Comparison of ENCODE assay signal across 8 cellular contexts in the genomic region with DNA sequence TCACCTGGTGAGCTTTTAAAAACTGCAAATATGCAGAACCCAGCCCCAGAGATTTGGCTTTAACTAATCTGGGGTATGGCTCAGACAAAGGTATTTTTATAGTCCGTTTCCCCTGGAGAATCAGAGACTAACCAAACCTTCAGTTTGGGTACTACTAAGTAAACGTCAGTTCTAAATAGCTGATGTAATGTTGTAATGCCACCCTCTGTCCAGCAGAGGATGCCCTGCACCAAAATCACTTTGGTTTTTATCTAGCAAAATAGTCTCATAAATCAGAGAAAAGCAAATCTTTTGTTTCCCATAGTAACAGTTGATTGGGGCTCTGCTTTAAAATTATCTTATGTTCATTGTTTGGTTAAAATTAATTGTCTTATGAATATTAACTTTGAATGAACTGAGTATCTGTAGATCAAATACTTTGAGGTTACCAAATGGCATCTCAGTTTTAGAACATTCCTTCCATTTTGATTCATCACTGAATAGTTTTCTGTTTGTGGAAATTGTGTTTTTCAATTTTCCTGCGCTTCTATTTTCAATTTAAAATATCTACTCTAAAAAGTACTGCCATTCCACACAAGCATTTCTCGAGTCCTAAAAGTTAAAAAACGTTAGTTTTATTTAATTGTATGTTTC.
A peak's percentile ranks its signal among the peaks of the same experiment; 100 is the strongest.
DNase-seq lines count a peak whose midpoint lies in the region; ATAC-seq, FAIRE-seq and TF ChIP-seq lines count a peak whose summit lies in the region.

No MANE protein-coding gene starts in this region.

- H3K27ac Mint-ChIP-seq in WTC11, result no peak overlapping the region
- H3K27ac Mint-ChIP-seq in stimulated activated effector memory CD8-positive, alpha-beta T cell treated with anti-CD3 and anti-CD28 coated beads, Interleukin-12 subunit alpha, Interleukin-12 subunit beta, amount 100 ng/mL, for 72 hours, result no peak overlapping the region

- peak; percentile 99 for FAIRE-seq in A549 (lab: Jason Lieb, UNC)

- peaks cover 15% of the 10 kb centered on the region for H3K9me3 Mint-ChIP-seq in WTC11
- H3K9me3 Mint-ChIP-seq in stimulated activated effector memory CD8-positive, alpha-beta T cell treated with anti-CD3 and anti-CD28 coated beads, Interleukin-12 subunit alpha, Interleukin-12 subunit beta, amount 100 ng/mL, for 72 hours, result no peaks in the 10 kb centered on the region

- no peaks in the 10 kb centered on the region for H3K4me1 ChIP-seq in A549

- peaks cover 19% of the 10 kb centered on the region for H3K4me1 Mint-ChIP-seq in WTC11
- H3K4me1 Mint-ChIP-seq in stimulated activated effector memory CD8-positive, alpha-beta T cell treated with anti-CD3 and anti-CD28 coated beads, Interleukin-12 subunit alpha, Interleukin-12 subunit beta, amount 100 ng/mL, for 72 hours, result peaks cover 7% of the 10 kb centered on the region

- peak; percentile 99 for TF ChIP-seq CTCF in A549 (IDR thresholded peaks at IDR 0.05)
- peak; percentile 98 for TF ChIP-seq CTCF in WTC11 (IDR thresholded peaks at IDR 0.05)

- H3K27ac ChIP-seq in A549, result peak overlapping the region in 1 of 2 experiments; percentile 44; a peak in 1 of 6 replicates

- H3K4me3 Mint-ChIP-seq in WTC11, result no peak overlapping the region
- no peak overlapping the region for H3K4me3 Mint-ChIP-seq in stimulated activated effector memory CD8-positive, alpha-beta T cell treated with anti-CD3 and anti-CD28 coated beads, Interleukin-12 subunit alpha, Interleukin-12 subunit beta, amount 100 ng/mL, for 72 hours

- intact Hi-C loops in left ventricle myocardium superior (cut with micrococcal nuclease), result loop anchor here (5.0 kb wide), 1 partner anchor 567 kb away; no protein-coding TSS in a partner anchor

- WGBS in A549 (ENCODE audit: missing lambda C conversion rate), result 28% methylated on average over 5 of the region's 5 CpGs

- no peaks in the 10 kb centered on the region for H3K9me3 ChIP-seq in A549

- H3K27me3 Mint-ChIP-seq in WTC11 (ENCODE audit: low read depth), result peaks cover 5% of the 10 kb centered on the region; the same call in 1 of the 2 replicates

- ATAC-seq in A549, result peak; percentile 69 to 75; a peak in 5 of 6 replicates
- peak; percentile 60; the same call in 1 of the 2 replicates for ATAC-seq in WTC11
- peak; percentile 31 for ATAC-seq in left ventricle myocardium superior
- ATAC-seq in stimulated activated effector memory CD8-positive, alpha-beta T cell treated with anti-CD3 and anti-CD28 coated beads, Interleukin-12 subunit alpha, Interleukin-12 subunit beta, amount 100 ng/mL, for 72 hours, result peak; percentile 46

- peak overlapping the region; percentile 8; the same call in 1 of the 3 replicates for H3K4me2 ChIP-seq in A549

- TF ChIP-seq RAD21 in A549 (conservative IDR thresholded peaks at IDR 0.05 in 1 of 2, IDR thresholded peaks at IDR 0.05 in 1 of 2), result peak; percentile 95 to 98

- POLR2A ChIA-PET in A549 (lab: Yijun Ruan, JAX), result no interaction called here
- POLR2A ChIA-PET in HEK293T (lab: Yijun Ruan, JAX), result no interaction called here
- POLR2A ChIA-PET in WTC11 (lab: Charles Lee), result no interaction called here

- CTCF ChIA-PET in A549 (lab: Yijun Ruan, JAX) (interaction anchor here (0.5 to 4.9 kb wide), 36 partner anchors 8 to 638 kb away, joined by 3 to 59 read pairs (median 4); no protein-coding TSS in a partner anchor), HEK293T (lab: Yijun Ruan, JAX) (no interaction called here), WTC11 (lab: Charles Lee) (interaction anchor here (0.8 to 3.4 kb wide), 15 partner anchors 10 to 603 kb away, joined by 3 to 23 read pairs (median 3); no protein-coding TSS in a partner anchor)

- peaks cover 19% of the 10 kb centered on the region for H3K36me3 Mint-ChIP-seq in WTC11
- H3K36me3 Mint-ChIP-seq in stimulated activated effector memory CD8-positive, alpha-beta T cell treated with anti-CD3 and anti-CD28 coated beads, Interleukin-12 subunit alpha, Interleukin-12 subunit beta, amount 100 ng/mL, for 72 hours, result peaks cover 13% of the 10 kb centered on the region

- no peak for TF ChIP-seq EP300 in A549 (IDR thresholded peaks at IDR 0.05)

- DNase-seq in A549 (ENCODE audit: low read depth in 1 of 2, low spot score in 1 of 2) (peak; percentile 15 to 63), ELF-1 (ENCODE audit: low read depth, low spot score) (peak; percentile 15), HEK293T (ENCODE audit: extremely low spot score) (peak; percentile 41), NCI-H1092 treated with DMSO at 0.1 percent for 48 hours (lab: John Stamatoyannopoulos, UW) (peak; percentile 25), WTC11 (ENCODE audit: low spot score) (peak; percentile 42), left ventricle myocardium superior (no peak), 8988T (no peak)
- DNase-seq in stimulated activated effector memory CD8-positive, alpha-beta T cell treated with anti-CD3 and anti-CD28 coated beads, Interleukin-12 subunit alpha, Interleukin-12 subunit beta, amount 100 ng/mL, for 72 hours (ENCODE audit: low spot score in 2 of 2), result no peak

- no peak for TF ChIP-seq POLR2A in A549 (IDR thresholded peaks at IDR 0.05; ENCODE audit: low read length)

- H3K4me3 ChIP-seq in A549, result no peak overlapping the region

TF ChIP-seq in A549, 52 proteins besides CTCF, POLR2A, EP300 and RAD21:
- peak; percentile 6 to 33; a peak in 1 of 4 replicates for TF ChIP-seq CEBPB (IDR thresholded peaks at IDR 0.05)
- no peak for TF ChIP-seq KDM5A (IDR thresholded peaks at IDR 0.05)
- 0 out of 2 replicates have a peak, but pooled peaks have one; percentile 19 for TF ChIP-seq TFCP2L1 (CRISPR knock-in tag; IDR thresholded peaks at IDR 0.05)
- peak; percentile 97 for TF ChIP-seq SMC3 (IDR thresholded peaks at IDR 0.05)

TF ChIP-seq in HEK293T, 16 proteins besides CTCF, POLR2A, EP300 and RAD21:
- TF ChIP-seq ZNF384 (IDR thresholded peaks at IDR 0.05), result no peak
- no peak for TF ChIP-seq FOXA1 (IDR thresholded peaks at IDR 0.05)

TF ChIP-seq in WTC11, 78 proteins besides CTCF, POLR2A, EP300 and RAD21:
- TF ChIP-seq MXD4 (CRISPR knock-in tag; IDR thresholded peaks at IDR 0.05; ENCODE audit: borderline replicate concordance) (no peak), GABPB1 (CRISPR knock-in tag; IDR thresholded peaks at IDR 0.05) (peak; percentile 92), ELF4 (CRISPR knock-in tag; IDR thresholded peaks at IDR 0.05; ENCODE audit: low read depth) (no peak)

Comparison
In these comparisons a context has a peak if more than half of its experiments do, and no peak if none do; other contexts are left out.
1. DNase-seq: peak in A549 (2 of 2), ELF-1 (single experiment), HEK293T (single experiment), NCI-H1092 treated with DMSO at 0.1 percent for 48 hours (single experiment) and WTC11 (single experiment); none in left ventricle myocardium superior (single experiment), stimulated activated effector memory CD8-positive, alpha-beta T cell treated with anti-CD3 and anti-CD28 coated beads, Interleukin-12 subunit alpha, Interleukin-12 subunit beta, amount 100 ng/mL, for 72 hours (0 of 2) and 8988T (single experiment).
2. Peak in every context shown above with its lines, with median percentiles within 50 percentile points of each other: ATAC-seq.